In genomic region chr1:15355968-15356621, GRCh38 we compare ENCODE assay signal across 1 cellular context.
TF ChIP-seq lines count a peak whose summit lies in the region.

No MANE protein-coding gene starts in this region.

TF ChIP-seq in HepG2, 621 proteins besides CTCF, POLR2A, EP300 and RAD21 (continued from another document):
- peak; percentile 93 for TF ChIP-seq FOSL2 (CRISPR knock-in tag; IDR thresholded peaks at IDR 0.05)
- TF ChIP-seq SAP130 (CRISPR knock-in tag; IDR thresholded peaks at IDR 0.05; ENCODE audit: low read depth), result peak; percentile 84
- no peak for TF ChIP-seq SIN3B (IDR thresholded peaks at IDR 0.05; ENCODE audit: low read length)
- no peak for TF ChIP-seq PLSCR1 (CRISPR knock-in tag; IDR thresholded peaks at IDR 0.05; ENCODE audit: borderline replicate concordance)
- TF ChIP-seq PHF21A (CRISPR knock-in tag; IDR thresholded peaks at IDR 0.05), result peak; percentile 49; the same call in 1 of the 2 replicates
- TF ChIP-seq THRA (CRISPR knock-in tag; IDR thresholded peaks at IDR 0.05; ENCODE audit: borderline replicate concordance), result peak; percentile 25; the same call in 1 of the 2 replicates
- TF ChIP-seq CREM (IDR thresholded peaks at IDR 0.05), result 0 out of 2 replicates have a peak, but pooled peaks have one; percentile 42
- no peak for TF ChIP-seq CREM (CRISPR knock-in tag; IDR thresholded peaks at IDR 0.05)
- TF ChIP-seq JUN (CRISPR knock-in tag; IDR thresholded peaks at IDR 0.05), result peak; percentile 84
- no peak for TF ChIP-seq REXO4 (CRISPR knock-in tag; IDR thresholded peaks at IDR 0.05; ENCODE audit: borderline replicate concordance)
- TF ChIP-seq NR2F2 (IDR thresholded peaks at IDR 0.05; ENCODE audit: borderline replicate concordance, low read depth), result peak; percentile 34; the same call in 1 of the 2 replicates
- TF ChIP-seq SRSF1 (optimal IDR thresholded peaks at IDR 0.05; ENCODE audit: low read depth, low read length), result no peak
- TF ChIP-seq MNT (IDR thresholded peaks at IDR 0.05), result 0 out of 2 replicates have a peak, but pooled peaks have one; percentile 12
- TF ChIP-seq ZMAT5 (CRISPR knock-in tag; IDR thresholded peaks at IDR 0.05; ENCODE audit: borderline replicate concordance, low read depth), result no peak
- TF ChIP-seq ZNF326 (CRISPR knock-in tag; IDR thresholded peaks at IDR 0.05; ENCODE audit: borderline replicate concordance), result no peak
- peak; percentile 78 for TF ChIP-seq PAXIP1 (CRISPR knock-in tag; conservative IDR thresholded peaks at IDR 0.05)
- TF ChIP-seq ZBTB7B (CRISPR knock-in tag; IDR thresholded peaks at IDR 0.05), result 0 out of 2 replicates have a peak, but pooled peaks have one; percentile 24
- TF ChIP-seq HDAC1 (CRISPR knock-in tag; IDR thresholded peaks at IDR 0.05), result peak; percentile 59; the same call in 1 of the 2 replicates
- TF ChIP-seq TBX3 (IDR thresholded peaks at IDR 0.05; ENCODE audit: borderline replicate concordance), result peak; percentile 62; the same call in 1 of the 2 replicates
- TF ChIP-seq GZF1 (CRISPR knock-in tag; IDR thresholded peaks at IDR 0.05), result no peak
- TF ChIP-seq CENPT (CRISPR knock-in tag; IDR thresholded peaks at IDR 0.05; ENCODE audit: low read depth), result no peak
- peak; percentile 24; the same call in 1 of the 2 replicates for TF ChIP-seq ZNF746 (CRISPR knock-in tag; IDR thresholded peaks at IDR 0.05)
- TF ChIP-seq ZNF484 (CRISPR knock-in tag; IDR thresholded peaks at IDR 0.05; ENCODE audit: borderline replicate concordance, low read depth), result no peak
- peak; percentile 77; the same call in 1 of the 2 replicates for TF ChIP-seq ZKSCAN5 (CRISPR knock-in tag; IDR thresholded peaks at IDR 0.05)
- TF ChIP-seq PPARG (CRISPR knock-in tag; conservative IDR thresholded peaks at IDR 0.05), result peak; percentile 44; the same call in 1 of the 2 replicates
- 0 out of 2 replicates have a peak, but pooled peaks have one; percentile 20 for TF ChIP-seq THAP11 (CRISPR knock-in tag; IDR thresholded peaks at IDR 0.05)
- TF ChIP-seq ARID2 (CRISPR knock-in tag; IDR thresholded peaks at IDR 0.05; ENCODE audit: borderline replicate concordance), result no peak
- TF ChIP-seq SIX1 (CRISPR knock-in tag; IDR thresholded peaks at IDR 0.05; ENCODE audit: borderline replicate concordance), result no peak
- TF ChIP-seq ARID5B (CRISPR knock-in tag; IDR thresholded peaks at IDR 0.05), result peak; percentile 93
- no peak; the same call in 1 of the 2 replicates for TF ChIP-seq HNF1A (IDR thresholded peaks at IDR 0.05; ENCODE audit: low read depth)
- TF ChIP-seq HNF1A (CRISPR knock-in tag; IDR thresholded peaks at IDR 0.05; ENCODE audit: borderline replicate concordance), result no peak; the same call in 1 of the 2 replicates
- 0 out of 2 replicates have a peak, but pooled peaks have one; percentile 19 for TF ChIP-seq ZNF800 (CRISPR knock-in tag; IDR thresholded peaks at IDR 0.05)
- TF ChIP-seq MAFF (IDR thresholded peaks at IDR 0.05; ENCODE audit: low read depth, low read length), result peak; percentile 39; the same call in 1 of the 2 replicates
- TF ChIP-seq ATF3 (CRISPR knock-in tag; IDR thresholded peaks at IDR 0.05), result 0 out of 2 replicates have a peak, but pooled peaks have one; percentile 41
- TF ChIP-seq GATAD1 (CRISPR knock-in tag; IDR thresholded peaks at IDR 0.05), result no peak
- TF ChIP-seq REPIN1 (CRISPR knock-in tag; IDR thresholded peaks at IDR 0.05; ENCODE audit: borderline replicate concordance, low read depth), result no peak
- no peak for TF ChIP-seq LCORL (IDR thresholded peaks at IDR 0.05)
- TF ChIP-seq LCORL (CRISPR knock-in tag; IDR thresholded peaks at IDR 0.05), result peak; percentile 75; the same call in 1 of the 2 replicates
- TF ChIP-seq RXRA (CRISPR knock-in tag; IDR thresholded peaks at IDR 0.05), result peak; percentile 59; the same call in 1 of the 2 replicates
